Comparison of ENCODE assay signal across 21 cellular contexts in genomic region chr2:21379140-21379539, GRCh38.
"Had no signal": no experiment of that assay in that cellular context is flagged by ENCODE, and none has a peak within 500 bp of the region (broad histone marks: within the 10 kb centered on the region; RNA-seq: fewer than 3 reads in every experiment).

No MANE protein-coding gene starts in this region.

- H3K4me3 ChIP-seq: coronary artery, dorsolateral prefrontal cortex, esophagus muscularis mucosa, gastroesophageal sphincter, heart left ventricle, hepatocyte, left lung, lower lobe of right lung, mucosa of descending colon had no signal

- DNase-seq: dermis blood vessel endothelial cell; dorsolateral prefrontal cortex; effector CD4-positive, alpha-beta T cell; effector memory CD4-positive, alpha-beta T cell; foreskin keratinocyte; heart left ventricle; hypothalamus; immature natural killer cell; islet precursor cell; kidney; kidney glomerular epithelial cell; left ventricle myocardium superior; lower lobe of right lung; mesenchymal stem cell; mucosa of descending colon; naive B cell had no signal

- H3K27ac ChIP-seq: coronary artery, dorsolateral prefrontal cortex, esophagus muscularis mucosa, foreskin keratinocyte, gastroesophageal sphincter, heart left ventricle, hepatocyte, left lung, lower lobe of right lung had no signal

- H3K4me2 ChIP-seq: hepatocyte had no signal

- H3K4me1 ChIP-seq: esophagus muscularis mucosa, foreskin keratinocyte, gastroesophageal sphincter, heart left ventricle, left lung, lower lobe of right lung had no signal

- H3K36me3 ChIP-seq: esophagus muscularis mucosa, gastroesophageal sphincter, heart left ventricle, left lung, lower lobe of right lung had no signal

- H3K9me3 ChIP-seq: esophagus muscularis mucosa, gastroesophageal sphincter, heart left ventricle, lower lobe of right lung, mucosa of descending colon had no signal

- ATAC-seq: foreskin keratinocyte, gastroesophageal sphincter, heart left ventricle, left lung, left ventricle myocardium superior, lower lobe of right lung, mucosa of descending colon had no signal

- H3K27me3 ChIP-seq: esophagus muscularis mucosa, foreskin keratinocyte had no signal
